ENCODE assay signal across 1 cellular context in genomic region chr11:69416746-69417145, GRCh38.
TF ChIP-seq lines count a peak whose summit lies in the region.

No MANE protein-coding gene starts in this region.

TF ChIP-seq in GM23338, 12 proteins besides CTCF, POLR2A, EP300 and RAD21:
- no peak for TF ChIP-seq ZNF114 (CRISPR knock-in tag; IDR thresholded peaks at IDR 0.05)
- no peak for TF ChIP-seq ZNF462 (CRISPR knock-in tag; IDR thresholded peaks at IDR 0.05)
- no peak for TF ChIP-seq ZNF331 (CRISPR knock-in tag; IDR thresholded peaks at IDR 0.05; ENCODE audit: low read depth)
- no peak for TF ChIP-seq EZH2 (IDR thresholded peaks at IDR 0.05; ENCODE audit: low read depth, unreplicated experiment)
- TF ChIP-seq POLR2AphosphoS5 (IDR thresholded peaks at IDR 0.05; ENCODE audit: low read depth) = no peak
- TF ChIP-seq NANOG (IDR thresholded peaks at IDR 0.05; ENCODE audit: borderline replicate concordance) = no peak
- TF ChIP-seq REST (IDR thresholded peaks at IDR 0.05; ENCODE audit: unreplicated experiment) = no peak
- TF ChIP-seq CREB1 (CRISPR knock-in tag; IDR thresholded peaks at IDR 0.05; ENCODE audit: low read depth) = no peak
- no peak for TF ChIP-seq JUNB (IDR thresholded peaks at IDR 0.05; ENCODE audit: unreplicated experiment)
- no peak for TF ChIP-seq EZH2phosphoT487 (IDR thresholded peaks at IDR 0.05; ENCODE audit: unreplicated experiment)
- TF ChIP-seq ETS1 (IDR thresholded peaks at IDR 0.05) = no peak
- no peak for TF ChIP-seq STAT1 (IDR thresholded peaks at IDR 0.05; ENCODE audit: unreplicated experiment)
TF ChIP-seq in GM23338: peak in this region for 0.
